ENCODE assay signal across 15 cellular contexts in the genomic region with DNA sequence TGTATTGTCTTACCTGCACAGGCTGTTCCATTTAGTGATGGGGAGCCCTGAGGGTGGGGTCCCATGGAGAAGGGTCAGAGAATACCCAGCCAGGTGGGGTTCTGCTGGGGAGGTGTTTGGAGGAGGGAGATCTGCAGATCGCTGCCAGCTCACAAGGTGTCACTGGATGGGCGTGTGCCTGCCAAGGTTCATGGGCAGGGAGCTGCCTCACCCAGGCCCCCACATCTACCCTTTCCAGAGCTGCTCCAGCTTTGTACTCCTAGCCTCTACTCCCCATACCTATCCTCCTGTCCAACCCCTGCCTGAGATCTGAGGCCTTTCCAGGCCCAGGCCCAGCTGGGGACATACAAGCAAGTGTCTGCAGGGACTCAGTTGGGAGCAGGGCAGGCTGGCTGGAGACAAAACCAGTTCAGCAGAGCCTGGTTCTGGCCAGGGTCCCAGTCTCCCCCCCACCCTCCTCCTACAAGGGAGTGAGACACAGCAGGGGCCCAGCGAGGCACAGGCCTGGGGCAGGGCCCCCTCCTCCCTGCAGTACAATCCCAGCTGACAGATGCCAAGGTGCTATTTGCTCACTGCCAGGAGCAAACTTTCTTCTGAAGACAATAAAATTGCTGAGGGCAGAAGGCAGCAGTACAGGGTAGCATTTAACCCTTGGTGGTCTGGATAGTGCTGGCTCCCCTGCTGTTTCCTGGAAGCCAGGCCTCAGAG. TPM values are rescaled to one million over a fixed set of nuclear protein-coding genes. Genes with fewer than 3 reads are reported as not detected.
A peak's percentile ranks its signal among the peaks of the same experiment; 100 is the strongest.
DNase-seq lines count a peak whose midpoint lies in the region; ATAC-seq lines count a peak whose summit lies in the region.
"Had no signal": no experiment of that assay in that cellular context is flagged by ENCODE, and none has a peak within 500 bp of the region (broad histone marks: within the 10 kb centered on the region; RNA-seq: fewer than 3 reads in every experiment).

No MANE protein-coding gene starts in this region.

- no peaks in the 10 kb centered on the region for H3K9me3 ChIP-seq in right cardiac atrium (ENCODE audit: control insufficient read depth, low read length)
- H3K9me3 ChIP-seq: thoracic aorta had no signal

- H3K27ac ChIP-seq in right cardiac atrium (ENCODE audit: low read length) = no peak overlapping the region
- H3K27ac ChIP-seq in cingulate gyrus (ENCODE audit: low read depth, low read length) = peak overlapping the region; percentile 19
- H3K27ac ChIP-seq: thoracic aorta had no signal

- H3K4me3 ChIP-seq in right cardiac atrium (ENCODE audit: low read length) = no peak overlapping the region
- H3K4me3 ChIP-seq: thoracic aorta had no signal

- intact Hi-C loops in left ventricle myocardium superior (cut with micrococcal nuclease) = no loop called here
- intact Hi-C loops in right cardiac atrium (cut with DNase I) = loop anchor here in 1 of 4 donors (10.0 kb wide), 1 partner anchor 58 kb away; no protein-coding TSS in a partner anchor

- ATAC-seq in left ventricle myocardium superior = peak; percentile 18
- no peak for ATAC-seq in right cardiac atrium
- no peak for ATAC-seq in GM21423 (IDR thresholded peaks at IDR 0.05; ENCODE audit: unreplicated experiment)
- no peak for ATAC-seq in HG03460 (IDR thresholded peaks at IDR 0.05; ENCODE audit: unreplicated experiment)
- ATAC-seq: natural killer cell had no signal

- no peaks in the 10 kb centered on the region for H3K27me3 ChIP-seq in right cardiac atrium (ENCODE audit: control insufficient read depth, insufficient read depth)

- WGBS in right cardiac atrium = 69% methylated on average over 3 of the region's 3 CpGs

- no peaks in the 10 kb centered on the region for H3K4me1 ChIP-seq in right cardiac atrium (ENCODE audit: control insufficient read depth, insufficient read depth, low read length)

- DNase-seq in left ventricle myocardium superior (no peak), right cardiac atrium (no peak), NCI-H345 treated with DMSO at 0.1 percent for 48 hours (lab: John Stamatoyannopoulos, UW; ENCODE audit: unreplicated experiment) (peak; percentile 54)
- DNase-seq in central memory CD4-positive, alpha-beta T cell = no peak
- no peak for DNase-seq in stimulated activated CD4-positive, alpha-beta T cell treated with anti-CD3 and anti-CD28 coated beads, Interleukin-12 subunit alpha, Interleukin-12 subunit beta, amount 100 ng/mL, for 4 hours
- DNase-seq: activated CD4-positive, alpha-beta T cell treated with anti-CD3 and anti-CD28 coated beads for 4 hours; activated naive CD8-positive, alpha-beta T cell treated with anti-CD3 and anti-CD28 coated beads for 36 hours; endodermal cell; natural killer cell; NCI-H2227 treated with DMSO at 0.1 percent for 48 hours had no signal

RNA-seq across cellular contexts. Expression of a gene that starts 19.7 kb away (rescaled TPM):
- total RNA-seq in left ventricle myocardium superior = not detected
- under 1 TPM in 2 of 4 donors, not detected in 2; 0.11 to 0.17 TPM for total RNA-seq in right cardiac atrium
- 0.14 TPM for polyA plus RNA-seq in right cardiac atrium
- total RNA-seq: activated naive CD8-positive, alpha-beta T cell treated with anti-CD3 and anti-CD28 coated beads for 36 hours; M059J; thoracic aorta had no signal
